Comparison of ENCODE assay signal across 1 cellular context in genomic region chr10:52334595-52334994, GRCh38.
A peak's percentile ranks its signal among the peaks of the same experiment; 100 is the strongest.
TF ChIP-seq lines count a peak whose summit lies in the region.

No MANE protein-coding gene starts in this region.

TF ChIP-seq in HepG2, 621 proteins besides CTCF, POLR2A, EP300 and RAD21 (continued from another document):
- peak; percentile 43; the same call in 1 of the 2 replicates for TF ChIP-seq AHDC1 (CRISPR knock-in tag; IDR thresholded peaks at IDR 0.05; ENCODE audit: borderline replicate concordance)
- no peak for TF ChIP-seq ZNF263 (CRISPR knock-in tag; IDR thresholded peaks at IDR 0.05)
- 0 out of 2 replicates have a peak, but pooled peaks have one; percentile 9 for TF ChIP-seq FOXA3 (CRISPR knock-in tag; IDR thresholded peaks at IDR 0.05)
- TF ChIP-seq, protein P1, sequence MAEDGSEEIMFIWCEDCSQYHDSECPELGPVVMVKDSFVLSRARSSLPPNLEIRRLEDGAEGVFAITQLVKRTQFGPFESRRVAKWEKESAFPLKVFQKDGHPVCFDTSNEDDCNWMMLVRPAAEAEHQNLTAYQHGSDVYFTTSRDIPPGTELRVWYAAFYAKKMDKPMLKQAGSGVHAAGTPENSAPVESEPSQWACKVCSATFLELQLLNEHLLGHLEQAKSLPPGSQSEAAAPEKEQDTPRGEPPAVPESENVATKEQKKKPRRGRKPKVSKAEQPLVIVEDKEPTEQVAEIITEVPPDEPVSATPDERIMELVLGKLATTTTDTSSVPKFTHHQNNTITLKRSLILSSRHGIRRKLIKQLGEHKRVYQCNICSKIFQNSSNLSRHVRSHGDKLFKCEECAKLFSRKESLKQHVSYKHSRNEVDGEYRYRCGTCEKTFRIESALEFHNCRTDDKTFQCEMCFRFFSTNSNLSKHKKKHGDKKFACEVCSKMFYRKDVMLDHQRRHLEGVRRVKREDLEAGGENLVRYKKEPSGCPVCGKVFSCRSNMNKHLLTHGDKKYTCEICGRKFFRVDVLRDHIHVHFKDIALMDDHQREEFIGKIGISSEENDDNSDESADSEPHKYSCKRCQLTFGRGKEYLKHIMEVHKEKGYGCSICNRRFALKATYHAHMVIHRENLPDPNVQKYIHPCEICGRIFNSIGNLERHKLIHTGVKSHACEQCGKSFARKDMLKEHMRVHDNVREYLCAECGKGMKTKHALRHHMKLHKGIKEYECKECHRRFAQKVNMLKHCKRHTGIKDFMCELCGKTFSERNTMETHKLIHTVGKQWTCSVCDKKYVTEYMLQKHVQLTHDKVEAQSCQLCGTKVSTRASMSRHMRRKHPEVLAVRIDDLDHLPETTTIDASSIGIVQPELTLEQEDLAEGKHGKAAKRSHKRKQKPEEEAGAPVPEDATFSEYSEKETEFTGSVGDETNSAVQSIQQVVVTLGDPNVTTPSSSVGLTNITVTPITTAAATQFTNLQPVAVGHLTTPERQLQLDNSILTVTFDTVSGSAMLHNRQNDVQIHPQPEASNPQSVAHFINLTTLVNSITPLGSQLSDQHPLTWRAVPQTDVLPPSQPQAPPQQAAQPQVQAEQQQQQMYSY (CRISPR knock-in tag; IDR thresholded peaks at IDR 0.05) = no peak
- TF ChIP-seq ZBTB46 (CRISPR knock-in tag; IDR thresholded peaks at IDR 0.05; ENCODE audit: borderline replicate concordance) = no peak
- TF ChIP-seq IKZF5 (CRISPR knock-in tag; IDR thresholded peaks at IDR 0.05) = no peak
- no peak for TF ChIP-seq GLMP (CRISPR knock-in tag; IDR thresholded peaks at IDR 0.05; ENCODE audit: borderline replicate concordance)
- no peak for TF ChIP-seq RBFOX2 (IDR thresholded peaks at IDR 0.05; ENCODE audit: low read depth, low read length)
- no peak for TF ChIP-seq AHR (CRISPR knock-in tag; IDR thresholded peaks at IDR 0.05)
- TF ChIP-seq, protein P2, sequence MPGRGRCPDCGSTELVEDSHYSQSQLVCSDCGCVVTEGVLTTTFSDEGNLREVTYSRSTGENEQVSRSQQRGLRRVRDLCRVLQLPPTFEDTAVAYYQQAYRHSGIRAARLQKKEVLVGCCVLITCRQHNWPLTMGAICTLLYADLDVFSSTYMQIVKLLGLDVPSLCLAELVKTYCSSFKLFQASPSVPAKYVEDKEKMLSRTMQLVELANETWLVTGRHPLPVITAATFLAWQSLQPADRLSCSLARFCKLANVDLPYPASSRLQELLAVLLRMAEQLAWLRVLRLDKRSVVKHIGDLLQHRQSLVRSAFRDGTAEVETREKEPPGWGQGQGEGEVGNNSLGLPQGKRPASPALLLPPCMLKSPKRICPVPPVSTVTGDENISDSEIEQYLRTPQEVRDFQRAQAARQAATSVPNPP (CRISPR knock-in tag; IDR thresholded peaks at IDR 0.05) = no peak
- TF ChIP-seq ERF (CRISPR knock-in tag; IDR thresholded peaks at IDR 0.05) = no peak
- TF ChIP-seq RARA (CRISPR knock-in tag; IDR thresholded peaks at IDR 0.05) = peak; percentile 11; the same call in 1 of the 2 replicates
- no peak for TF ChIP-seq ZFP41 (CRISPR knock-in tag; IDR thresholded peaks at IDR 0.05; ENCODE audit: borderline replicate concordance)
- no peak for TF ChIP-seq MAX (IDR thresholded peaks at IDR 0.05)
- TF ChIP-seq ZNF138 (CRISPR knock-in tag; IDR thresholded peaks at IDR 0.05; ENCODE audit: low read depth) = no peak
- no peak for TF ChIP-seq ZNF619 (CRISPR knock-in tag; IDR thresholded peaks at IDR 0.05)
- TF ChIP-seq CREB1 (IDR thresholded peaks at IDR 0.05) = no peak
- TF ChIP-seq CREB1 (CRISPR knock-in tag; IDR thresholded peaks at IDR 0.05) = 0 out of 2 replicates have a peak, but pooled peaks have one; percentile 5
- TF ChIP-seq ZNF333 (CRISPR knock-in tag; IDR thresholded peaks at IDR 0.05; ENCODE audit: borderline replicate concordance) = no peak
